ENCODE assay signal across 12 cellular contexts in the genomic region with DNA sequence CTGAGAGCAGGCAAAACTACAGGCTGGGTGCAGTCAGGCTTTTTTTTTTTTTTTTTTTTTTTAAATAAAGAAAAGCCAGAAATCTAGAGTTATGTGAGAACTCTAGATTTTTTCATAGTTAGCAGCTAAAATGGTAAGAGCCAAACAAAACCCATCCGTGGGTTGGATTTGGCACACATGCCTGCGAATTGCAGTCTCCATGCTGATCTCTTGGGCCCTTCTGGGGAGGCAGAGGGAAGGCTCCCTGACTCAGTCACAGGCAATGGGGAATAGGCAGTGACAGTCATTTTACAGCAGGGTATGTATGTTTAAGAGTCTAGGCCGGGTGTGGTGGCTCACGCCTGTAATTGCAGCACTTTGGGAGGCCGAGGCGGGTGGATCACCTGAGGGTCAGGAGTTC. TPM values are rescaled to one million over a fixed set of nuclear protein-coding genes. Genes with fewer than 3 reads are reported as not detected.
DNase-seq lines count a peak whose midpoint lies in the region; ATAC-seq and TF ChIP-seq lines count a peak whose summit lies in the region.
"Had no signal": no experiment of that assay in that cellular context is flagged by ENCODE, and none has a peak within 500 bp of the region (broad histone marks: within the 10 kb centered on the region; RNA-seq: fewer than 3 reads in every experiment).

No MANE protein-coding gene starts in this region.

- in situ Hi-C loops in KBM-7 (cut with MboI; ENCODE audit: low pct_unique_long_range_greater_than_20kb, low sequenced_read_pairs): no loop called here

- CTCF ChIA-PET in CD8-positive, alpha-beta memory T cell (lab: Charles Lee): interaction anchor here (0.7 to 0.8 kb wide), 2 partner anchors 64 to 67 kb away, joined by 3 read pairs; no protein-coding TSS in a partner anchor

- peaks cover 8 to 50% (median 14%) of the 10 kb centered on the region in 3 donors for H3K36me3 Mint-ChIP-seq in CD8-positive, alpha-beta memory T cell

- POLR2A ChIA-PET in CD8-positive, alpha-beta memory T cell (lab: Charles Lee): interaction anchor here (0.7 kb wide), 1 partner anchor 774 kb away, joined by 5 read pairs; no protein-coding TSS in a partner anchor

- peaks cover 49% of the 10 kb centered on the region for H4K20me1 ChIP-seq in osteoblast (ENCODE audit: insufficient read depth, low read length)

- no peaks in the 10 kb centered on the region for H3K9me3 Mint-ChIP-seq in CD8-positive, alpha-beta memory T cell

- peak overlapping the region; percentile 97 for H3K4me2 ChIP-seq in osteoblast (ENCODE audit: insufficient read depth, low read length)

- H3K9me3 ChIP-seq in CD8-positive, alpha-beta memory T cell (ENCODE audit: low read length): no peaks in the 10 kb centered on the region
- no peaks in the 10 kb centered on the region for H3K9me3 ChIP-seq in breast epithelium
- no peaks in the 10 kb centered on the region for H3K9me3 ChIP-seq in osteoblast (ENCODE audit: low read depth, low read length)
- H3K9me3 ChIP-seq: body of pancreas, testis had no signal

- H3K27ac ChIP-seq in CD8-positive, alpha-beta memory T cell (ENCODE audit: low read depth, low read length): no peak overlapping the region
- H3K27ac ChIP-seq in breast epithelium (no peak overlapping the region), osteoblast (ENCODE audit: low read depth, low read length) (peak overlapping the region; percentile 97)
- H3K27ac ChIP-seq: body of pancreas had no signal

- H3K4me3 Mint-ChIP-seq in CD8-positive, alpha-beta memory T cell: peak overlapping the region in 4 of 7 donors; percentile 42 to 95 (median 75)

- peaks cover 66% of the 10 kb centered on the region for H3K79me2 ChIP-seq in osteoblast (ENCODE audit: insufficient read depth, low read length)

- intact Hi-C loops in breast epithelium (cut with DNase I; ENCODE audit: low total_unique reads): no loop called here

- H2AFZ ChIP-seq in osteoblast (ENCODE audit: low read length): no peak overlapping the region

- H3K27ac Mint-ChIP-seq in CD8-positive, alpha-beta memory T cell: peak overlapping the region in 4 of 8 donors; percentile 11 to 91 (median 54)

- peaks cover 16% of the 10 kb centered on the region for H3K36me3 ChIP-seq in CD8-positive, alpha-beta memory T cell (ENCODE audit: insufficient read depth, low read length)
- no peaks in the 10 kb centered on the region for H3K36me3 ChIP-seq in breast epithelium
- H3K36me3 ChIP-seq in osteoblast (ENCODE audit: insufficient read depth, low read length): peaks cover 43% of the 10 kb centered on the region

- no peak for DNase-seq in CD8-positive, alpha-beta memory T cell
- DNase-seq in NB4 (ENCODE audit: low read depth) (no peak), breast epithelium (ENCODE audit: low spot score in 2 of 2) (no peak), osteoblast (ENCODE audit: insufficient read length, low spot score, missing footprints) (peak; percentile 91), KBM-7 (no peak), erythroblast (lab: John Stamatoyannopoulos, UW) (no peak)
- DNase-seq: body of pancreas, NCI-H2029, testis had no signal

- ATAC-seq in GM21737 (IDR thresholded peaks at IDR 0.05; ENCODE audit: unreplicated experiment) (no peak), GM21526 (IDR thresholded peaks at IDR 0.05; ENCODE audit: low FRiP score, unreplicated experiment) (no peak)
- ATAC-seq: body of pancreas had no signal

- no peaks in the 10 kb centered on the region for H3K27me3 Mint-ChIP-seq in CD8-positive, alpha-beta memory T cell

- H3K4me3 ChIP-seq in CD8-positive, alpha-beta memory T cell (ENCODE audit: low read length): no peak overlapping the region
- peak overlapping the region; percentile 91 for H3K4me3 ChIP-seq in NB4 (ENCODE audit: low read depth, low read length)
- peak overlapping the region in 2 of 3 donors; percentile 45 to 71 for H3K4me3 ChIP-seq in breast epithelium
- H3K4me3 ChIP-seq in osteoblast (ENCODE audit: insufficient read depth, low read length): peak overlapping the region; percentile 89
- H3K4me3 ChIP-seq: body of pancreas, testis had no signal

- TF ChIP-seq CTCF in NB4 (IDR thresholded peaks at IDR 0.05; ENCODE audit: low read depth, low read length): no peak
- no peak for TF ChIP-seq CTCF in breast epithelium (IDR thresholded peaks at IDR 0.05)
- TF ChIP-seq CTCF in osteoblast (IDR thresholded peaks at IDR 0.05; ENCODE audit: extremely low read depth, low read depth, low read length): no peak

- H3K4me1 Mint-ChIP-seq in CD8-positive, alpha-beta memory T cell: peaks cover 45 to 66% (median 62%) of the 10 kb centered on the region in 3 donors

- peaks cover 28% of the 10 kb centered on the region for H3K4me1 ChIP-seq in CD8-positive, alpha-beta memory T cell (ENCODE audit: insufficient read depth, low read length)
- H3K4me1 ChIP-seq in breast epithelium (peaks cover 0 to 21% of the 10 kb centered on the region in 2 donors), osteoblast (ENCODE audit: insufficient read depth, low read length) (peaks cover 24% of the 10 kb centered on the region)

- TF ChIP-seq POLR2A in NB4 (IDR thresholded peaks at IDR 0.05; ENCODE audit: extremely low read depth, insufficient read length): no peak
- TF ChIP-seq POLR2A in breast epithelium (IDR thresholded peaks at IDR 0.05): no peak
- no peak for TF ChIP-seq POLR2A in erythroblast (IDR thresholded peaks at IDR 0.05; ENCODE audit: low read length)

- H3K27me3 ChIP-seq in CD8-positive, alpha-beta memory T cell (ENCODE audit: insufficient read depth, low read length, poor library complexity, severe bottlenecking): no peaks in the 10 kb centered on the region
- H3K27me3 ChIP-seq in breast epithelium: no peaks in the 10 kb centered on the region
- no peaks in the 10 kb centered on the region for H3K27me3 ChIP-seq in osteoblast (ENCODE audit: insufficient read depth, low read length)
- H3K27me3 ChIP-seq: body of pancreas, testis had no signal

RNA-seq across cellular contexts. Expression of gene TXLNA, which starts 2.6 kb away (rescaled TPM):
- 10 to 100 TPM; 99.0 to 99.9 TPM for total RNA-seq in CD8-positive, alpha-beta memory T cell
- 31.2 TPM for polyA plus RNA-seq in CD8-positive, alpha-beta memory T cell
- 10 to 100 TPM; 38.7 to 51.8 (median 45.8) TPM for total RNA-seq in breast epithelium
- total RNA-seq in osteoblast: 136 and 140 TPM in 2 replicates

RNA-seq across cellular contexts. Expression of gene CCDC28B, which starts 18.3 kb away (rescaled TPM):
- 10 to 100 TPM; 20.6 to 21.0 TPM for total RNA-seq in CD8-positive, alpha-beta memory T cell
- polyA plus RNA-seq in CD8-positive, alpha-beta memory T cell: 14.7 TPM
- total RNA-seq in breast epithelium: 1 to 10 TPM; 1.4 to 5.2 (median 4.1) TPM
- total RNA-seq in osteoblast: 8.0 and 11.8 TPM in 2 replicates

RNA-seq across cellular contexts. Expression of gene IQCC, which starts 23.4 kb away (rescaled TPM):
- total RNA-seq in CD8-positive, alpha-beta memory T cell: 1 to 10 TPM; 5.6 to 5.7 TPM
- polyA plus RNA-seq in CD8-positive, alpha-beta memory T cell: 1.6 TPM
- total RNA-seq in breast epithelium (1 to 10 TPM; 1.8 to 3.5 (median 2.3) TPM), osteoblast (1.8 TPM in 2 replicates)

RNA-seq across cellular contexts. Expression of gene DCDC2B, which starts 26.8 kb away (rescaled TPM):
- under 1 TPM in 1 of 2 experiments, not detected in 1; 0.11 TPM for total RNA-seq in CD8-positive, alpha-beta memory T cell
- polyA plus RNA-seq in CD8-positive, alpha-beta memory T cell: 0.13 TPM
- total RNA-seq in breast epithelium: under 1 TPM in 1 of 3 donors, not detected in 2; 0.33 TPM
- total RNA-seq in osteoblast: under 0.01 TPM in 1 of 2 replicates, not detected in the other
- total RNA-seq: body of pancreas, HT1080 had no signal

RNA-seq across cellular contexts. Expression of gene TMEM234, which starts 40.1 kb away (rescaled TPM):
- total RNA-seq in CD8-positive, alpha-beta memory T cell: 10 to 100 TPM; 10.9 to 12.2 TPM
- polyA plus RNA-seq in CD8-positive, alpha-beta memory T cell: 6.5 TPM
- total RNA-seq in breast epithelium (10 to 100 TPM in 2 of 3 donors, 1 to 10 TPM in 1; 5.8 to 20.6 (median 13.4) TPM), osteoblast (21.5 and 24.2 TPM in 2 replicates)
